In genomic region chr10:131548176-131548575, GRCh38 we compare ENCODE assay signal across 29 cellular contexts.
"Had no signal": no experiment of that assay in that cellular context is flagged by ENCODE, and none has a peak within 500 bp of the region (broad histone marks: within the 10 kb centered on the region; RNA-seq: fewer than 3 reads in every experiment).

No MANE protein-coding gene starts in this region.

- H3K9me3 ChIP-seq: stomach, suprapubic skin, testis, thoracic aorta, thyroid gland, tibial artery, tibial nerve, transverse colon, upper lobe of left lung, upper lobe of right lung, uterus, vagina had no signal

- H3K36me3 ChIP-seq: stomach, suprapubic skin, thoracic aorta, thyroid gland, tibial artery, tibial nerve, transverse colon, upper lobe of left lung, upper lobe of right lung, uterus, vagina had no signal

- FAIRE-seq: urothelium cell line had no signal

- H3K27ac Mint-ChIP-seq: stimulated activated effector memory CD8-positive, alpha-beta T cell treated with anti-CD3 and anti-CD28 coated beads, Interleukin-12 subunit alpha, Interleukin-12 subunit beta, amount 100 ng/mL, for 72 hours; stimulated activated memory B cell treated with anti-CD40 and anti-IgM and Interleukin-4, amounts not matched to agents 10 μg/mL and 1 μg/mL and 100 μg/mL, for 72 hours; stimulated activated naive B cell treated with anti-CD40 and anti-IgM and Interleukin-4, amounts not matched to agents 10 μg/mL and 1 μg/mL and 100 μg/mL, for 72 hours; stimulated activated naive CD8-positive, alpha-beta T cell treated with anti-CD3 and anti-CD28 coated beads, Interleukin-15, Interleukin-2, amounts not matched to agents 100 ng/mL and 50 ng/mL, for 24 hours; type B pancreatic cell had no signal

- H3K27ac ChIP-seq: stomach, suprapubic skin, testis, thoracic aorta, thyroid gland, tibial artery, tibial nerve, transverse colon, upper lobe of left lung, upper lobe of right lung, uterus, vagina had no signal

- H3K4me1 Mint-ChIP-seq: stimulated activated effector memory CD8-positive, alpha-beta T cell treated with anti-CD3 and anti-CD28 coated beads, Interleukin-12 subunit alpha, Interleukin-12 subunit beta, amount 100 ng/mL, for 72 hours; stimulated activated memory B cell treated with anti-CD40 and anti-IgM and Interleukin-4, amounts not matched to agents 10 μg/mL and 1 μg/mL and 100 μg/mL, for 72 hours; stimulated activated naive B cell treated with anti-CD40 and anti-IgM and Interleukin-4, amounts not matched to agents 10 μg/mL and 1 μg/mL and 100 μg/mL, for 72 hours; stimulated activated naive CD8-positive, alpha-beta T cell treated with anti-CD3 and anti-CD28 coated beads, Interleukin-15, amount 100 ng/mL, for 72 hours had no signal

- H3K27me3 Mint-ChIP-seq: stimulated activated naive CD8-positive, alpha-beta T cell treated with anti-CD3 and anti-CD28 coated beads, Interleukin-15, Interleukin-2, amounts not matched to agents 100 ng/mL and 50 ng/mL, for 24 hours had no signal

- H3K4me3 ChIP-seq: stomach, suprapubic skin, testis, thoracic aorta, thyroid gland, tibial artery, tibial nerve, transverse colon, upper lobe of left lung, upper lobe of right lung, uterus, vagina had no signal

- DNase-seq: stimulated activated CD4-positive, alpha-beta T cell treated with anti-CD3 and anti-CD28 coated beads, Interleukin-2, amount 100 ng/mL, for 48 hours; stimulated activated CD4-positive, alpha-beta T cell treated with anti-CD3 and anti-CD28 coated beads, Interleukin-4, amount 100 ng/mL, for 1 hour; stimulated activated CD4-positive, alpha-beta T cell treated with anti-CD3 and anti-CD28 coated beads, Interleukin-4, amount 100 ng/mL, for 24 hours; stimulated activated CD4-positive, alpha-beta T cell treated with anti-CD3 and anti-CD28 coated beads, Interleukin-4, amount 100 ng/mL, for 4 hours; stimulated activated CD8-positive, alpha-beta memory T cell treated with anti-CD3 and anti-CD28 coated beads, Interleukin-4, amount 100 ng/mL, for 48 hours; stimulated activated naive B cell treated with anti-CD40 and anti-IgM and Interleukin-4, amounts not matched to agents 10 μg/mL and 1 μg/mL and 100 μg/mL, for 72 hours; stimulated activated naive CD4-positive, alpha-beta T cell; stimulated activated naive CD4-positive, alpha-beta T cell treated with Interleukin-2 at 50 U/mL for 16 hours; stimulated activated naive CD8-positive, alpha-beta T cell treated with anti-CD3 and anti-CD28 coated beads, Interleukin-15, amount 100 ng/mL, for 72 hours; stimulated activated naive CD8-positive, alpha-beta T cell treated with anti-CD3 and anti-CD28 coated beads, Interleukin-15, Interleukin-2, amounts not matched to agents 100 U/mL and 50 U/mL, for 24 hours; stomach; substantia nigra; testis; thyroid gland; tibial artery; transverse colon; trophoblast cell; upper lobe of left lung; upper lobe of right lung; uterus had no signal

- H3K9me3 Mint-ChIP-seq: stimulated activated effector memory CD8-positive, alpha-beta T cell treated with anti-CD3 and anti-CD28 coated beads, Interleukin-12 subunit alpha, Interleukin-12 subunit beta, amount 100 ng/mL, for 72 hours; stimulated activated memory B cell treated with anti-CD40 and anti-IgM and Interleukin-4, amounts not matched to agents 10 μg/mL and 1 μg/mL and 100 μg/mL, for 72 hours; stimulated activated naive B cell treated with anti-CD40 and anti-IgM and Interleukin-4, amounts not matched to agents 10 μg/mL and 1 μg/mL and 100 μg/mL, for 72 hours; stimulated activated naive CD8-positive, alpha-beta T cell treated with anti-CD3 and anti-CD28 coated beads, Interleukin-15, amount 100 ng/mL, for 72 hours; stimulated activated naive CD8-positive, alpha-beta T cell treated with anti-CD3 and anti-CD28 coated beads, Interleukin-15, Interleukin-2, amounts not matched to agents 100 ng/mL and 50 ng/mL, for 24 hours; type B pancreatic cell had no signal

- H3K4me1 ChIP-seq: stomach, suprapubic skin, testis, thyroid gland, tibial artery, tibial nerve, transverse colon, upper lobe of left lung, upper lobe of right lung, uterus, vagina had no signal

- H3K27me3 ChIP-seq: testis, thyroid gland, tibial nerve, transverse colon, upper lobe of left lung, uterus, vagina had no signal

- H3K36me3 Mint-ChIP-seq: stimulated activated effector memory CD8-positive, alpha-beta T cell treated with anti-CD3 and anti-CD28 coated beads, Interleukin-12 subunit alpha, Interleukin-12 subunit beta, amount 100 ng/mL, for 72 hours; stimulated activated memory B cell treated with anti-CD40 and anti-IgM and Interleukin-4, amounts not matched to agents 10 μg/mL and 1 μg/mL and 100 μg/mL, for 72 hours; stimulated activated naive B cell treated with anti-CD40 and anti-IgM and Interleukin-4, amounts not matched to agents 10 μg/mL and 1 μg/mL and 100 μg/mL, for 72 hours; type B pancreatic cell had no signal

- ATAC-seq: stimulated activated naive B cell treated with anti-CD40 and anti-IgM and Interleukin-4, amounts not matched to agents 10 μg/mL and 1 μg/mL and 100 μg/mL, for 72 hours; stimulated activated naive CD8-positive, alpha-beta T cell treated with anti-CD3 and anti-CD28 coated beads, Interleukin-15, amount 100 ng/mL, for 72 hours; stimulated activated naive CD8-positive, alpha-beta T cell treated with anti-CD3 and anti-CD28 coated beads, Interleukin-15, Interleukin-2, amounts not matched to agents 100 U/mL and 50 U/mL, for 24 hours had no signal

- H3K4me3 Mint-ChIP-seq: stimulated activated effector memory CD8-positive, alpha-beta T cell treated with anti-CD3 and anti-CD28 coated beads, Interleukin-12 subunit alpha, Interleukin-12 subunit beta, amount 100 ng/mL, for 72 hours; stimulated activated memory B cell treated with anti-CD40 and anti-IgM and Interleukin-4, amounts not matched to agents 10 μg/mL and 1 μg/mL and 100 μg/mL, for 72 hours; stimulated activated naive B cell treated with anti-CD40 and anti-IgM and Interleukin-4, amounts not matched to agents 10 μg/mL and 1 μg/mL and 100 μg/mL, for 72 hours; stimulated activated naive CD8-positive, alpha-beta T cell treated with anti-CD3 and anti-CD28 coated beads, Interleukin-15, amount 100 ng/mL, for 72 hours; stimulated activated naive CD8-positive, alpha-beta T cell treated with anti-CD3 and anti-CD28 coated beads, Interleukin-15, Interleukin-2, amounts not matched to agents 100 ng/mL and 50 ng/mL, for 24 hours; type B pancreatic cell had no signal
